Comparison of ENCODE assay signal across 28 cellular contexts in the genomic region with DNA sequence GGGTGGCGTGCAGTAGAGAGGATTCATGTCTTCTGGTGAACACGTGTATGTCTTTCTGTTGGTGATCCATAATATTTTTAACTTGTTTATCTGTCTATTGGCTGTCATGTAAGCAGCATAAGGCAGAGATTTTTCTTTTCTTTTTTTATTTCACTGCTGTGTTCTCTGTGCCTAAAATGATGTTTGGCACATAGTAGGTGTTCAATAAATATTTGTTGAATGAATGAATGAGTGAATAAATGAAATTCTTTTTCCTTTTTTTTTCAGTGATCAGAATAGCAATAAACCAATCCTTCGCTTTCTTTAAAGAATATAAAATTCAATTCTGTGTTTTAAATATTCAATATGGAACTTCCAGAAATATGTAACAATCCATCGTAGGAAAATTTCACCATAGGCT. TPM values are rescaled to one million over a fixed set of nuclear protein-coding genes. Genes with fewer than 3 reads are reported as not detected.
"Had no signal": no experiment of that assay in that cellular context is flagged by ENCODE, and none has a peak within 500 bp of the region (broad histone marks: within the 10 kb centered on the region; RNA-seq: fewer than 3 reads in every experiment).

No MANE protein-coding gene starts in this region.

- H3K4me1 ChIP-seq: esophagus muscularis mucosa, gastrocnemius medialis, heart right ventricle, left lung, lower lobe of right lung had no signal

- H3K4me1 Mint-ChIP-seq: mesothelial cell of epicardium had no signal

- H3K27ac Mint-ChIP-seq: mesothelial cell of epicardium; naive thymus-derived CD8-positive, alpha-beta T cell had no signal

- H3K27me3 Mint-ChIP-seq: naive B cell; naive thymus-derived CD8-positive, alpha-beta T cell had no signal

- H3K9me3 ChIP-seq: esophagus muscularis mucosa, gastrocnemius medialis, heart right ventricle, left lung, lower lobe of right lung, mucosa of descending colon had no signal

- H3K4me3 ChIP-seq: coronary artery, dorsolateral prefrontal cortex, esophagus muscularis mucosa, gastrocnemius medialis, heart right ventricle, left lung, lower lobe of right lung, mucosa of descending colon had no signal

- H3K27ac ChIP-seq: coronary artery, dorsolateral prefrontal cortex, esophagus muscularis mucosa, gastrocnemius medialis, heart right ventricle, left lung, lower lobe of right lung had no signal

- H3K9me3 Mint-ChIP-seq: mesothelial cell of epicardium; naive B cell; naive thymus-derived CD8-positive, alpha-beta T cell had no signal

- H3K36me3 Mint-ChIP-seq: naive B cell had no signal

- FAIRE-seq: endothelial cell of umbilical vein, islet of Langerhans, keratinocyte had no signal

- ATAC-seq: gastrocnemius medialis; heart right ventricle; left lung; left ventricle myocardium superior; lower lobe of right lung; mucosa of descending colon; naive thymus-derived CD8-positive, alpha-beta T cell had no signal

- DNase-seq: dermis blood vessel endothelial cell; dorsolateral prefrontal cortex; effector CD4-positive, alpha-beta T cell; effector memory CD4-positive, alpha-beta T cell; foreskin fibroblast; foreskin melanocyte; gastrocnemius medialis; glutamatergic neuron; head of caudate nucleus; heart right ventricle; hippocampal formation; left cardiac atrium; left lung; left ventricle myocardium superior; lower lobe of right lung; mesenchymal stem cell; mucosa of descending colon; naive B cell; naive thymus-derived CD8-positive, alpha-beta T cell had no signal

- H3K36me3 ChIP-seq: gastrocnemius medialis, left lung, lower lobe of right lung had no signal

- H3K27me3 ChIP-seq: dorsolateral prefrontal cortex, esophagus muscularis mucosa, gastrocnemius medialis, heart right ventricle, left lung had no signal

- H3K4me3 Mint-ChIP-seq: mesothelial cell of epicardium; naive B cell; naive thymus-derived CD8-positive, alpha-beta T cell had no signal

RNA-seq across cellular contexts. Expression of gene MAK, which starts 30.0 kb away (rescaled TPM):
- total RNA-seq: endothelial cell of umbilical vein; gastrocnemius medialis; glomerular endothelial cell; lower leg skin; mucosa of descending colon; myocyte; naive thymus-derived CD8-positive, alpha-beta T cell had no signal
- polyA plus RNA-seq: endothelial cell of umbilical vein, keratinocyte had no signal
